ENCODE assay signal across 1 cellular context in genomic region chr19:40614595-40615411, GRCh38.
A peak's percentile ranks its signal among the peaks of the same experiment; 100 is the strongest.
TF ChIP-seq lines count a peak whose summit lies in the region.

No MANE protein-coding gene starts in this region.

TF ChIP-seq in H1, 55 proteins besides CTCF, POLR2A, EP300 and RAD21:
- no peak for TF ChIP-seq KDM1A (IDR thresholded peaks at IDR 0.05; ENCODE audit: borderline replicate concordance, low read length)
- no peak for TF ChIP-seq CBX5 (IDR thresholded peaks at IDR 0.05; ENCODE audit: low read depth, low read length)
- TF ChIP-seq ASH2L (IDR thresholded peaks at IDR 0.05; ENCODE audit: low read length), result peak; percentile 68
- no peak for TF ChIP-seq GTF2F1 (IDR thresholded peaks at IDR 0.05; ENCODE audit: borderline replicate concordance, low read depth, low read length)
- no peak for TF ChIP-seq PHF8 (conservative IDR thresholded peaks at IDR 0.05; ENCODE audit: low read depth, low read length)
- no peak for TF ChIP-seq SP4 (IDR thresholded peaks at IDR 0.05; ENCODE audit: low read length)
- TF ChIP-seq SRF (IDR thresholded peaks at IDR 0.05; ENCODE audit: low read depth, low read length), result no peak
- TF ChIP-seq NRF1 (IDR thresholded peaks at IDR 0.05; ENCODE audit: low read depth, low read length), result no peak
- TF ChIP-seq JUN (IDR thresholded peaks at IDR 0.05; ENCODE audit: low read depth, low read length), result no peak
- no peak for TF ChIP-seq NANOG (IDR thresholded peaks at IDR 0.05; ENCODE audit: insufficient read depth, low read depth, low read length, poor library complexity, severe bottlenecking)
- no peak for TF ChIP-seq CEBPB (IDR thresholded peaks at IDR 0.05; ENCODE audit: low read depth, low read length)
- TF ChIP-seq EGR1 (IDR thresholded peaks at IDR 0.05; ENCODE audit: borderline replicate concordance, low read depth, low read length), result peak; percentile 29; the same call in 1 of the 2 replicates
- no peak for TF ChIP-seq ZNF274 (IDR thresholded peaks at IDR 0.05; ENCODE audit: borderline replicate concordance, extremely low read depth, low read length)
- TF ChIP-seq BRCA1 (IDR thresholded peaks at IDR 0.05; ENCODE audit: low read depth, low read length), result no peak
- TF ChIP-seq YY1 (IDR thresholded peaks at IDR 0.05; ENCODE audit: low read depth, low read length), result 0 out of 2 replicates have a peak, but pooled peaks have one; percentile 38
- no peak for TF ChIP-seq SIRT6 (IDR thresholded peaks at IDR 0.05; ENCODE audit: low read length)
- no peak for TF ChIP-seq RXRA (IDR thresholded peaks at IDR 0.05; ENCODE audit: insufficient read depth, low read depth, low read length)
- TF ChIP-seq CBX8 (IDR thresholded peaks at IDR 0.05; ENCODE audit: borderline replicate concordance, low read depth, low read length), result no peak
- TF ChIP-seq SP2 (IDR thresholded peaks at IDR 0.05; ENCODE audit: low read length), result no peak
- TF ChIP-seq BCL11A (IDR thresholded peaks at IDR 0.05; ENCODE audit: low read depth in 2 of 2, low read length in 2 of 2), result no peak
- peak; percentile 96 for TF ChIP-seq SP1 (IDR thresholded peaks at IDR 0.05; ENCODE audit: low read depth, low read length)
- TF ChIP-seq, protein P1, sequence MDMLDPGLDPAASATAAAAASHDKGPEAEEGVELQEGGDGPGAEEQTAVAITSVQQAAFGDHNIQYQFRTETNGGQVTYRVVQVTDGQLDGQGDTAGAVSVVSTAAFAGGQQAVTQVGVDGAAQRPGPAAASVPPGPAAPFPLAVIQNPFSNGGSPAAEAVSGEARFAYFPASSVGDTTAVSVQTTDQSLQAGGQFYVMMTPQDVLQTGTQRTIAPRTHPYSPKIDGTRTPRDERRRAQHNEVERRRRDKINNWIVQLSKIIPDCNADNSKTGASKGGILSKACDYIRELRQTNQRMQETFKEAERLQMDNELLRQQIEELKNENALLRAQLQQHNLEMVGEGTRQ (IDR thresholded peaks at IDR 0.05; ENCODE audit: low read length), result no peak
- TF ChIP-seq KDM4A (IDR thresholded peaks at IDR 0.05; ENCODE audit: low read depth, low read length, severe bottlenecking), result no peak
- TF ChIP-seq CTBP2 (IDR thresholded peaks at IDR 0.05; ENCODE audit: borderline replicate concordance, insufficient read depth, insufficient read length, low read length), result no peak
- TF ChIP-seq CHD2 (IDR thresholded peaks at IDR 0.05; ENCODE audit: low read length), result no peak
- no peak for TF ChIP-seq POU5F1 (IDR thresholded peaks at IDR 0.05; ENCODE audit: low read depth, low read length)
- peak; percentile 26 to 54; a peak in 1 of 4 replicates for TF ChIP-seq SIN3A (conservative IDR thresholded peaks at IDR 0.05 in 1 of 2, IDR thresholded peaks at IDR 0.05 in 1 of 2; ENCODE audit: low read depth in 1 of 2, low read length in 2 of 2)
- TF ChIP-seq SAP30 (IDR thresholded peaks at IDR 0.05; ENCODE audit: insufficient read depth, insufficient replicate concordance, low read length), result no peak
- TF ChIP-seq TAF1 (IDR thresholded peaks at IDR 0.05; ENCODE audit: low read depth, low read length), result peak; percentile 40; the same call in 1 of the 2 replicates
- TF ChIP-seq, protein P2, sequence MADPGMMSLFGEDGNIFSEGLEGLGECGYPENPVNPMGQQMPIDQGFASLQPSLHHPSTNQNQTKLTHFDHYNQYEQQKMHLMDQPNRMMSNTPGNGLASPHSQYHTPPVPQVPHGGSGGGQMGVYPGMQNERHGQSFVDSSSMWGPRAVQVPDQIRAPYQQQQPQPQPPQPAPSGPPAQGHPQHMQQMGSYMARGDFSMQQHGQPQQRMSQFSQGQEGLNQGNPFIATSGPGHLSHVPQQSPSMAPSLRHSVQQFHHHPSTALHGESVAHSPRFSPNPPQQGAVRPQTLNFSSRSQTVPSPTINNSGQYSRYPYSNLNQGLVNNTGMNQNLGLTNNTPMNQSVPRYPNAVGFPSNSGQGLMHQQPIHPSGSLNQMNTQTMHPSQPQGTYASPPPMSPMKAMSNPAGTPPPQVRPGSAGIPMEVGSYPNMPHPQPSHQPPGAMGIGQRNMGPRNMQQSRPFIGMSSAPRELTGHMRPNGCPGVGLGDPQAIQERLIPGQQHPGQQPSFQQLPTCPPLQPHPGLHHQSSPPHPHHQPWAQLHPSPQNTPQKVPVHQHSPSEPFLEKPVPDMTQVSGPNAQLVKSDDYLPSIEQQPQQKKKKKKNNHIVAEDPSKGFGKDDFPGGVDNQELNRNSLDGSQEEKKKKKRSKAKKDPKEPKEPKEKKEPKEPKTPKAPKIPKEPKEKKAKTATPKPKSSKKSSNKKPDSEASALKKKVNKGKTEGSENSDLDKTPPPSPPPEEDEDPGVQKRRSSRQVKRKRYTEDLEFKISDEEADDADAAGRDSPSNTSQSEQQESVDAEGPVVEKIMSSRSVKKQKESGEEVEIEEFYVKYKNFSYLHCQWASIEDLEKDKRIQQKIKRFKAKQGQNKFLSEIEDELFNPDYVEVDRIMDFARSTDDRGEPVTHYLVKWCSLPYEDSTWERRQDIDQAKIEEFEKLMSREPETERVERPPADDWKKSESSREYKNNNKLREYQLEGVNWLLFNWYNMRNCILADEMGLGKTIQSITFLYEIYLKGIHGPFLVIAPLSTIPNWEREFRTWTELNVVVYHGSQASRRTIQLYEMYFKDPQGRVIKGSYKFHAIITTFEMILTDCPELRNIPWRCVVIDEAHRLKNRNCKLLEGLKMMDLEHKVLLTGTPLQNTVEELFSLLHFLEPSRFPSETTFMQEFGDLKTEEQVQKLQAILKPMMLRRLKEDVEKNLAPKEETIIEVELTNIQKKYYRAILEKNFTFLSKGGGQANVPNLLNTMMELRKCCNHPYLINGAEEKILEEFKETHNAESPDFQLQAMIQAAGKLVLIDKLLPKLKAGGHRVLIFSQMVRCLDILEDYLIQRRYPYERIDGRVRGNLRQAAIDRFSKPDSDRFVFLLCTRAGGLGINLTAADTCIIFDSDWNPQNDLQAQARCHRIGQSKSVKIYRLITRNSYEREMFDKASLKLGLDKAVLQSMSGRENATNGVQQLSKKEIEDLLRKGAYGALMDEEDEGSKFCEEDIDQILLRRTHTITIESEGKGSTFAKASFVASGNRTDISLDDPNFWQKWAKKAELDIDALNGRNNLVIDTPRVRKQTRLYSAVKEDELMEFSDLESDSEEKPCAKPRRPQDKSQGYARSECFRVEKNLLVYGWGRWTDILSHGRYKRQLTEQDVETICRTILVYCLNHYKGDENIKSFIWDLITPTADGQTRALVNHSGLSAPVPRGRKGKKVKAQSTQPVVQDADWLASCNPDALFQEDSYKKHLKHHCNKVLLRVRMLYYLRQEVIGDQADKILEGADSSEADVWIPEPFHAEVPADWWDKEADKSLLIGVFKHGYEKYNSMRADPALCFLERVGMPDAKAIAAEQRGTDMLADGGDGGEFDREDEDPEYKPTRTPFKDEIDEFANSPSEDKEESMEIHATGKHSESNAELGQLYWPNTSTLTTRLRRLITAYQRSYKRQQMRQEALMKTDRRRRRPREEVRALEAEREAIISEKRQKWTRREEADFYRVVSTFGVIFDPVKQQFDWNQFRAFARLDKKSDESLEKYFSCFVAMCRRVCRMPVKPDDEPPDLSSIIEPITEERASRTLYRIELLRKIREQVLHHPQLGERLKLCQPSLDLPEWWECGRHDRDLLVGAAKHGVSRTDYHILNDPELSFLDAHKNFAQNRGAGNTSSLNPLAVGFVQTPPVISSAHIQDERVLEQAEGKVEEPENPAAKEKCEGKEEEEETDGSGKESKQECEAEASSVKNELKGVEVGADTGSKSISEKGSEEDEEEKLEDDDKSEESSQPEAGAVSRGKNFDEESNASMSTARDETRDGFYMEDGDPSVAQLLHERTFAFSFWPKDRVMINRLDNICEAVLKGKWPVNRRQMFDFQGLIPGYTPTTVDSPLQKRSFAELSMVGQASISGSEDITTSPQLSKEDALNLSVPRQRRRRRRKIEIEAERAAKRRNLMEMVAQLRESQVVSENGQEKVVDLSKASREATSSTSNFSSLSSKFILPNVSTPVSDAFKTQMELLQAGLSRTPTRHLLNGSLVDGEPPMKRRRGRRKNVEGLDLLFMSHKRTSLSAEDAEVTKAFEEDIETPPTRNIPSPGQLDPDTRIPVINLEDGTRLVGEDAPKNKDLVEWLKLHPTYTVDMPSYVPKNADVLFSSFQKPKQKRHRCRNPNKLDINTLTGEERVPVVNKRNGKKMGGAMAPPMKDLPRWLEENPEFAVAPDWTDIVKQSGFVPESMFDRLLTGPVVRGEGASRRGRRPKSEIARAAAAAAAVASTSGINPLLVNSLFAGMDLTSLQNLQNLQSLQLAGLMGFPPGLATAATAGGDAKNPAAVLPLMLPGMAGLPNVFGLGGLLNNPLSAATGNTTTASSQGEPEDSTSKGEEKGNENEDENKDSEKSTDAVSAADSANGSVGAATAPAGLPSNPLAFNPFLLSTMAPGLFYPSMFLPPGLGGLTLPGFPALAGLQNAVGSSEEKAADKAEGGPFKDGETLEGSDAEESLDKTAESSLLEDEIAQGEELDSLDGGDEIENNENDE (IDR thresholded peaks at IDR 0.05; ENCODE audit: insufficient replicate concordance, low read length), result no peak
- no peak for TF ChIP-seq SUZ12 (IDR thresholded peaks at IDR 0.05; ENCODE audit: low read length)
- TF ChIP-seq RBBP5 (IDR thresholded peaks at IDR 0.05; ENCODE audit: borderline replicate concordance, low read depth, low read length), result no peak; the same call in 1 of the 2 replicates
- no peak; the same call in 1 of the 2 replicates for TF ChIP-seq RFX5 (IDR thresholded peaks at IDR 0.05; ENCODE audit: borderline replicate concordance, low read depth, low read length)
- no peak for TF ChIP-seq CHD1 (IDR thresholded peaks at IDR 0.05; ENCODE audit: low read depth, low read length)
- no peak for TF ChIP-seq ATF3 (IDR thresholded peaks at IDR 0.05; ENCODE audit: insufficient read depth, low read depth, low read length)
- TF ChIP-seq, protein P3, sequence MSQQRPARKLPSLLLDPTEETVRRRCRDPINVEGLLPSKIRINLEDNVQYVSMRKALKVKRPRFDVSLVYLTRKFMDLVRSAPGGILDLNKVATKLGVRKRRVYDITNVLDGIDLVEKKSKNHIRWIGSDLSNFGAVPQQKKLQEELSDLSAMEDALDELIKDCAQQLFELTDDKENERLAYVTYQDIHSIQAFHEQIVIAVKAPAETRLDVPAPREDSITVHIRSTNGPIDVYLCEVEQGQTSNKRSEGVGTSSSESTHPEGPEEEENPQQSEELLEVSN (IDR thresholded peaks at IDR 0.05), result no peak
- no peak for TF ChIP-seq TAF7 (optimal IDR thresholded peaks at IDR 0.05; ENCODE audit: borderline replicate concordance, low read depth, low read length)
- TF ChIP-seq, protein P4, sequence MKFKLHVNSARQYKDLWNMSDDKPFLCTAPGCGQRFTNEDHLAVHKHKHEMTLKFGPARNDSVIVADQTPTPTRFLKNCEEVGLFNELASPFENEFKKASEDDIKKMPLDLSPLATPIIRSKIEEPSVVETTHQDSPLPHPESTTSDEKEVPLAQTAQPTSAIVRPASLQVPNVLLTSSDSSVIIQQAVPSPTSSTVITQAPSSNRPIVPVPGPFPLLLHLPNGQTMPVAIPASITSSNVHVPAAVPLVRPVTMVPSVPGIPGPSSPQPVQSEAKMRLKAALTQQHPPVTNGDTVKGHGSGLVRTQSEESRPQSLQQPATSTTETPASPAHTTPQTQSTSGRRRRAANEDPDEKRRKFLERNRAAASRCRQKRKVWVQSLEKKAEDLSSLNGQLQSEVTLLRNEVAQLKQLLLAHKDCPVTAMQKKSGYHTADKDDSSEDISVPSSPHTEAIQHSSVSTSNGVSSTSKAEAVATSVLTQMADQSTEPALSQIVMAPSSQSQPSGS (IDR thresholded peaks at IDR 0.05; ENCODE audit: low read length), result no peak
- peak; percentile 50; the same call in 1 of the 2 replicates for TF ChIP-seq TBP (IDR thresholded peaks at IDR 0.05; ENCODE audit: low read depth, low read length)
- no peak for TF ChIP-seq BACH1 (IDR thresholded peaks at IDR 0.05; ENCODE audit: low read length)
- TF ChIP-seq KDM5A (IDR thresholded peaks at IDR 0.05; ENCODE audit: low read length), result no peak
- no peak for TF ChIP-seq FOSL1 (IDR thresholded peaks at IDR 0.05; ENCODE audit: insufficient read depth, low read depth, low read length)
- no peak for TF ChIP-seq RNF2 (IDR thresholded peaks at IDR 0.05; ENCODE audit: borderline replicate concordance, low read depth, low read length, missing control alignments, poor library complexity, severe bottlenecking)
- no peak for TF ChIP-seq HDAC6 (IDR thresholded peaks at IDR 0.05; ENCODE audit: low read depth, low read length)
- no peak for TF ChIP-seq MAX (IDR thresholded peaks at IDR 0.05)
- TF ChIP-seq POLR2AphosphoS5 (IDR thresholded peaks at IDR 0.05; ENCODE audit: low read depth, low read length), result no peak
- no peak for TF ChIP-seq TEAD4 (IDR thresholded peaks at IDR 0.05; ENCODE audit: low read depth, low read length)
- no peak for TF ChIP-seq MAFK (IDR thresholded peaks at IDR 0.05; ENCODE audit: low read depth, low read length)
- no peak for TF ChIP-seq TCF12 (IDR thresholded peaks at IDR 0.05; ENCODE audit: low read depth, low read length)
- TF ChIP-seq SIX5 (IDR thresholded peaks at IDR 0.05; ENCODE audit: low read depth, low read length), result no peak
- no peak for TF ChIP-seq EZH2 (IDR thresholded peaks at IDR 0.05; ENCODE audit: low read depth, low read length, severe bottlenecking)
- TF ChIP-seq GABPA (IDR thresholded peaks at IDR 0.05; ENCODE audit: borderline replicate concordance, insufficient read depth, low read length), result no peak
- TF ChIP-seq CREB1 (IDR thresholded peaks at IDR 0.05), result 0 out of 2 replicates have a peak, but pooled peaks have one; percentile 29
- TF ChIP-seq JUND (IDR thresholded peaks at IDR 0.05; ENCODE audit: low read length), result no peak
